27 cellular contexts compared by ENCODE assay signal in genomic region chr18:30860741-30861140, GRCh38.
"Had no signal": no experiment of that assay in that cellular context is flagged by ENCODE, and none has a peak within 500 bp of the region (broad histone marks: within the 10 kb centered on the region; RNA-seq: fewer than 3 reads in every experiment).

No MANE protein-coding gene starts in this region.

- H3K36me3 ChIP-seq: stomach, suprapubic skin, thoracic aorta, thyroid gland, tibial artery, tibial nerve, transverse colon, upper lobe of left lung, upper lobe of right lung, uterus, vagina had no signal

- H3K4me3 ChIP-seq: stomach, suprapubic skin, testis, thoracic aorta, thyroid gland, tibial artery, tibial nerve, transverse colon, upper lobe of left lung, upper lobe of right lung, uterus, vagina had no signal

- H3K27ac ChIP-seq: stomach, suprapubic skin, testis, thoracic aorta, thyroid gland, tibial artery, tibial nerve, transverse colon, upper lobe of left lung, upper lobe of right lung, uterus, vagina had no signal

- H3K9me3 ChIP-seq: stomach, suprapubic skin, testis, thoracic aorta, thyroid gland, tibial artery, tibial nerve, transverse colon, upper lobe of left lung, upper lobe of right lung, uterus, vagina had no signal

- H3K4me1 ChIP-seq: stomach, suprapubic skin, testis, thyroid gland, tibial artery, tibial nerve, transverse colon, upper lobe of left lung, upper lobe of right lung, uterus, vagina had no signal

- H3K27me3 ChIP-seq: stomach, suprapubic skin, testis, thyroid gland, tibial artery, tibial nerve, transverse colon, upper lobe of left lung, upper lobe of right lung, uterus, vagina had no signal

- FAIRE-seq: urothelium cell line had no signal

- ATAC-seq: stimulated activated effector memory CD8-positive, alpha-beta T cell treated with anti-CD3 and anti-CD28 coated beads, Interleukin-12 subunit alpha, Interleukin-12 subunit beta, amount 100 ng/mL, for 72 hours; stimulated activated memory B cell treated with anti-CD40 and anti-IgM and Interleukin-4, amounts not matched to agents 10 μg/mL and 1 μg/mL and 100 μg/mL, for 72 hours; stimulated activated naive B cell treated with anti-CD40 and anti-IgM and Interleukin-4, amounts not matched to agents 10 μg/mL and 1 μg/mL and 100 μg/mL, for 72 hours; stimulated activated naive CD8-positive, alpha-beta T cell treated with anti-CD3 and anti-CD28 coated beads, Interleukin-15, amount 100 ng/mL, for 72 hours; stimulated activated naive CD8-positive, alpha-beta T cell treated with anti-CD3 and anti-CD28 coated beads, Interleukin-15, Interleukin-2, amounts not matched to agents 100 U/mL and 50 U/mL, for 24 hours; upper lobe of right lung had no signal

- DNase-seq: stimulated activated CD4-positive, alpha-beta T cell treated with anti-CD3 and anti-CD28 coated beads, Interleukin-2, amount 100 ng/mL, for 48 hours; stimulated activated CD4-positive, alpha-beta T cell treated with anti-CD3 and anti-CD28 coated beads, Interleukin-4, amount 100 ng/mL, for 1 hour; stimulated activated CD4-positive, alpha-beta T cell treated with anti-CD3 and anti-CD28 coated beads, Interleukin-4, amount 100 ng/mL, for 24 hours; stimulated activated CD4-positive, alpha-beta T cell treated with anti-CD3 and anti-CD28 coated beads, Interleukin-4, amount 100 ng/mL, for 4 hours; stimulated activated CD8-positive, alpha-beta memory T cell treated with anti-CD3 and anti-CD28 coated beads, Interleukin-4, amount 100 ng/mL, for 48 hours; stimulated activated naive B cell treated with anti-CD40 and anti-IgM and Interleukin-4, amounts not matched to agents 10 μg/mL and 1 μg/mL and 100 μg/mL, for 72 hours; stimulated activated naive CD4-positive, alpha-beta T cell; stimulated activated naive CD4-positive, alpha-beta T cell treated with Interleukin-2 at 50 U/mL for 16 hours; stimulated activated naive CD8-positive, alpha-beta T cell treated with anti-CD3 and anti-CD28 coated beads, Interleukin-15, amount 100 ng/mL, for 72 hours; stimulated activated naive CD8-positive, alpha-beta T cell treated with anti-CD3 and anti-CD28 coated beads, Interleukin-15, Interleukin-2, amounts not matched to agents 100 U/mL and 50 U/mL, for 24 hours; stomach; substantia nigra; testis; thyroid gland; tibial artery; transverse colon; trophoblast cell; upper lobe of left lung; upper lobe of right lung; uterus had no signal
